In the genomic region with DNA sequence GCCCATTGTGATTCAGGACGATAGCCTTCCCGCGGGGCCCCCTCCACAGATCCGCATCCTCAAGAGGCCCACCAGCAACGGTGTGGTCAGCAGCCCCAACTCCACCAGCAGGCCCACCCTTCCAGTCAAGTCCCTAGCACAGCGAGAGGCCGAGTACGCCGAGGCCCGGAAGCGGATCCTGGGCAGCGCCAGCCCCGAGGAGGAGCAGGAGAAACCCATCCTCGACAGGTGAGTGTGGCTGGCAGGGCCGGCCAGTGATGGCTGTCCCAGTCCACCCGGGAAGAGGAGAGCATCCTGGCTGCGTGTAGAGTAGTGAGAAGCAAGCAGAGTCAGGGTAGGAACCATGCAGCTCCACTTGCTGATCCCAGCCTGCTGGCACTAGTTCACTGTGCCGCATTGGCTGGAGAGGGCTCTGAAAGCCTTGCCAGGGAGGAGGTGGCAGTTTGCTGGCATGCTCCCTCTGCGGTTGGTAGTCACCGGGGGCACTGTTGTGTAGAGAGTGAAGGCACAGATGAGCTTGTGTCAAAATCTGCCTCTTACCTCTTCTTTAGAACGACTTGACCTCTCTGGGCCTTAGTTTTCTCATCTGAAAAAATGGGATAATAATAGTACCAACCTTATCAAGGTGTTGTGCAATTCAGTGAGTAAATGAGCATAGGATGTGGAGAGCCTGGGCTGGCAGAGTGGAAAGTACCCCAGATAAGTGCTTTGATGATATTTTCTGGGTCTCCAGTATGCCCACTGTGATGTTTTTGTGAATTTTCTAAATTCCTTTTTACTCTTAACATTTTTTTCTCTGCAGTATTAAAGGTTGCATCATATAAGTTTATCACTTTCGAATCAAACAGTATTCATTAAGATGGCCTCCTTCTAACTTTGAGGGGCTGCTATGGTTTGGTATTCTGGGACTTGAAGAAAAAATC, we compare ENCODE assay signal across 1 cellular context.
TF ChIP-seq lines count a peak whose summit lies in the region.

No MANE protein-coding gene starts in this region.

TF ChIP-seq in K562, 482 proteins besides CTCF, POLR2A, EP300 and RAD21:
- TF ChIP-seq CEBPB (tag; IDR thresholded peaks at IDR 0.05) (peak; percentile 59; the same call in 1 of the 2 replicates), PCBP2 (IDR thresholded peaks at IDR 0.05; ENCODE audit: low read depth, low read length, poor library complexity, severe bottlenecking) (no peak), CEBPG (CRISPR knock-in tag; IDR thresholded peaks at IDR 0.05) (no peak), CEBPG (tag; conservative IDR thresholded peaks at IDR 0.05 in 1 of 2, IDR thresholded peaks at IDR 0.05 in 1 of 2) (peak; percentile 52 to 59; a peak in 3 of 4 replicates), POLR2AphosphoS2 (IDR thresholded peaks at IDR 0.05; ENCODE audit: low read length) (no peak), ATF3 (IDR thresholded peaks at IDR 0.05) (peak; percentile 26; the same call in 1 of the 2 replicates), ATF3 (CRISPR knock-in tag; conservative IDR thresholded peaks at IDR 0.05) (no peak), RBM22 (IDR thresholded peaks at IDR 0.05; ENCODE audit: low read depth, low read length, poor library complexity, severe bottlenecking) (peak; percentile 47)
TF ChIP-seq in K562: peak in this region for 4.
